ENCODE assay signal across 1 cellular context in the genomic region with DNA sequence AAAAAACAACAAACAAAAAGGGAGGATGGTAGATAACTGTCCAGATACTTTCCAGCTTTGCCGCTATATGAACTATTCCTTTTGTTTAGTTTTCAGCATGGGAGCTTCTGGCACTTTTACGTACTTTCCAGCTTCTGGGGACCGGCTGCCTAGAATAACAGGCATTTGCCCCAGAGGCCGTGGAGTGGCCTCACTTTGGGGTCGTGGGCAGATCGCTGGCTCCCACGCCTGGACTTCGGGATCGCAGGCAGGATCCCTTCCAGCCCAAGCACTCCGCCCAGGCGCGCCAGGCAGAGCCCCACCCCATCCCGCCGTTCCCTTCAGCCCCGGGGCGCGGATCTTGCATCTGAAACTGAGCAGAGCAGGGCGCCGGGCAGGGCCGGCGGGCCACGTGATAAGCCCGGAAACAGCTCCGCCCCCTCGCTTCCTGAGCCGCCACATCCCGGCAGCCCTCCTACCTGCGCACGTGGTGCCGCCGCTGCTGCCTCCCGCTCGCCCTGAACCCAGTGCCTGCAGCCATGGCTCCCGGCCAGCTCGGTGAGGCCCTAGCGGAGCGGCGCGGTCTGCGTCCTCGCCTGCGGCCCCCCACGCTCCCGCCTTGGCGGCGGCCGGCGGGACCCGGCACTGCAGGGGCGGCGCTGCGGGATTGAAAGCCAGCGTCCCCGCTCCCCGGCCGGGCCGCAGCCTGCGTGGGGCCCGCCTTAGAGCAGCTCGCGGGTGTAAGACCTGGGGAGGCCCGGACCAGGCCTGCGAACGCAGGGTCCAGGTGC.
A peak's percentile ranks its signal among the peaks of the same experiment; 100 is the strongest.
TF ChIP-seq lines count a peak whose summit lies in the region.

A gene (plus strand): TSS at position 435 of the 770 bp plus-strand sequence. CDS start 84 bp downstream, at position 519.

TF ChIP-seq in GM12878, 131 proteins besides CTCF, POLR2A, EP300 and RAD21 (continued from another document):
- TF ChIP-seq, protein P1, sequence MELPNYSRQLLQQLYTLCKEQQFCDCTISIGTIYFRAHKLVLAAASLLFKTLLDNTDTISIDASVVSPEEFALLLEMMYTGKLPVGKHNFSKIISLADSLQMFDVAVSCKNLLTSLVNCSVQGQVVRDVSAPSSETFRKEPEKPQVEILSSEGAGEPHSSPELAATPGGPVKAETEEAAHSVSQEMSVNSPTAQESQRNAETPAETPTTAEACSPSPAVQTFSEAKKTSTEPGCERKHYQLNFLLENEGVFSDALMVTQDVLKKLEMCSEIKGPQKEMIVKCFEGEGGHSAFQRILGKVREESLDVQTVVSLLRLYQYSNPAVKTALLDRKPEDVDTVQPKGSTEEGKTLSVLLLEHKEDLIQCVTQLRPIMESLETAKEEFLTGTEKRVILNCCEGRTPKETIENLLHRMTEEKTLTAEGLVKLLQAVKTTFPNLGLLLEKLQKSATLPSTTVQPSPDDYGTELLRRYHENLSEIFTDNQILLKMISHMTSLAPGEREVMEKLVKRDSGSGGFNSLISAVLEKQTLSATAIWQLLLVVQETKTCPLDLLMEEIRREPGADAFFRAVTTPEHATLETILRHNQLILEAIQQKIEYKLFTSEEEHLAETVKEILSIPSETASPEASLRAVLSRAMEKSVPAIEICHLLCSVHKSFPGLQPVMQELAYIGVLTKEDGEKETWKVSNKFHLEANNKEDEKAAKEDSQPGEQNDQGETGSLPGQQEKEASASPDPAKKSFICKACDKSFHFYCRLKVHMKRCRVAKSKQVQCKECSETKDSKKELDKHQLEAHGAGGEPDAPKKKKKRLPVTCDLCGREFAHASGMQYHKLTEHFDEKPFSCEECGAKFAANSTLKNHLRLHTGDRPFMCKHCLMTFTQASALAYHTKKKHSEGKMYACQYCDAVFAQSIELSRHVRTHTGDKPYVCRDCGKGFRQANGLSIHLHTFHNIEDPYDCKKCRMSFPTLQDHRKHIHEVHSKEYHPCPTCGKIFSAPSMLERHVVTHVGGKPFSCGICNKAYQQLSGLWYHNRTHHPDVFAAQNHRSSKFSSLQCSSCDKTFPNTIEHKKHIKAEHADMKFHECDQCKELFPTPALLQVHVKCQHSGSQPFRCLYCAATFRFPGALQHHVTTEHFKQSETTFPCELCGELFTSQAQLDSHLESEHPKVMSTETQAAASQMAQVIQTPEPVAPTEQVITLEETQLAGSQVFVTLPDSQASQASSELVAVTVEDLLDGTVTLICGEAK (IDR thresholded peaks at IDR 0.05; ENCODE audit: borderline replicate concordance): peak; percentile 47; the same call in 1 of the 2 replicates
- TF ChIP-seq NFIC (IDR thresholded peaks at IDR 0.05; ENCODE audit: low read depth, low read length) (no peak), TCF12 (IDR thresholded peaks at IDR 0.05; ENCODE audit: low read depth, low read length) (no peak), SPI1 (IDR thresholded peaks at IDR 0.05; ENCODE audit: borderline replicate concordance, insufficient read depth, low read depth, low read length) (no peak), SREBF2 (IDR thresholded peaks at IDR 0.05; ENCODE audit: low read length) (no peak), MEF2B (IDR thresholded peaks at IDR 0.05; ENCODE audit: partially characterized antibody, poor library complexity, severe bottlenecking) (peak; percentile 45), TARDBP (IDR thresholded peaks at IDR 0.05; ENCODE audit: borderline replicate concordance) (no peak), SMAD1 (IDR thresholded peaks at IDR 0.05; ENCODE audit: low read depth, partially characterized antibody) (peak; percentile 36), NRF1 (conservative IDR thresholded peaks at IDR 0.05; ENCODE audit: low read depth, low read length) (no peak), NR2C1 (IDR thresholded peaks at IDR 0.05) (no peak; the same call in 1 of the 2 replicates), STAT1 (conservative IDR thresholded peaks at IDR 0.05) (0 out of 2 replicates have a peak, but pooled peaks have one; percentile 33)
- TF ChIP-seq, protein P2, sequence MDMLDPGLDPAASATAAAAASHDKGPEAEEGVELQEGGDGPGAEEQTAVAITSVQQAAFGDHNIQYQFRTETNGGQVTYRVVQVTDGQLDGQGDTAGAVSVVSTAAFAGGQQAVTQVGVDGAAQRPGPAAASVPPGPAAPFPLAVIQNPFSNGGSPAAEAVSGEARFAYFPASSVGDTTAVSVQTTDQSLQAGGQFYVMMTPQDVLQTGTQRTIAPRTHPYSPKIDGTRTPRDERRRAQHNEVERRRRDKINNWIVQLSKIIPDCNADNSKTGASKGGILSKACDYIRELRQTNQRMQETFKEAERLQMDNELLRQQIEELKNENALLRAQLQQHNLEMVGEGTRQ (IDR thresholded peaks at IDR 0.05; ENCODE audit: borderline replicate concordance, low read depth, low read length): peak; percentile 89
- TF ChIP-seq, protein P3, sequence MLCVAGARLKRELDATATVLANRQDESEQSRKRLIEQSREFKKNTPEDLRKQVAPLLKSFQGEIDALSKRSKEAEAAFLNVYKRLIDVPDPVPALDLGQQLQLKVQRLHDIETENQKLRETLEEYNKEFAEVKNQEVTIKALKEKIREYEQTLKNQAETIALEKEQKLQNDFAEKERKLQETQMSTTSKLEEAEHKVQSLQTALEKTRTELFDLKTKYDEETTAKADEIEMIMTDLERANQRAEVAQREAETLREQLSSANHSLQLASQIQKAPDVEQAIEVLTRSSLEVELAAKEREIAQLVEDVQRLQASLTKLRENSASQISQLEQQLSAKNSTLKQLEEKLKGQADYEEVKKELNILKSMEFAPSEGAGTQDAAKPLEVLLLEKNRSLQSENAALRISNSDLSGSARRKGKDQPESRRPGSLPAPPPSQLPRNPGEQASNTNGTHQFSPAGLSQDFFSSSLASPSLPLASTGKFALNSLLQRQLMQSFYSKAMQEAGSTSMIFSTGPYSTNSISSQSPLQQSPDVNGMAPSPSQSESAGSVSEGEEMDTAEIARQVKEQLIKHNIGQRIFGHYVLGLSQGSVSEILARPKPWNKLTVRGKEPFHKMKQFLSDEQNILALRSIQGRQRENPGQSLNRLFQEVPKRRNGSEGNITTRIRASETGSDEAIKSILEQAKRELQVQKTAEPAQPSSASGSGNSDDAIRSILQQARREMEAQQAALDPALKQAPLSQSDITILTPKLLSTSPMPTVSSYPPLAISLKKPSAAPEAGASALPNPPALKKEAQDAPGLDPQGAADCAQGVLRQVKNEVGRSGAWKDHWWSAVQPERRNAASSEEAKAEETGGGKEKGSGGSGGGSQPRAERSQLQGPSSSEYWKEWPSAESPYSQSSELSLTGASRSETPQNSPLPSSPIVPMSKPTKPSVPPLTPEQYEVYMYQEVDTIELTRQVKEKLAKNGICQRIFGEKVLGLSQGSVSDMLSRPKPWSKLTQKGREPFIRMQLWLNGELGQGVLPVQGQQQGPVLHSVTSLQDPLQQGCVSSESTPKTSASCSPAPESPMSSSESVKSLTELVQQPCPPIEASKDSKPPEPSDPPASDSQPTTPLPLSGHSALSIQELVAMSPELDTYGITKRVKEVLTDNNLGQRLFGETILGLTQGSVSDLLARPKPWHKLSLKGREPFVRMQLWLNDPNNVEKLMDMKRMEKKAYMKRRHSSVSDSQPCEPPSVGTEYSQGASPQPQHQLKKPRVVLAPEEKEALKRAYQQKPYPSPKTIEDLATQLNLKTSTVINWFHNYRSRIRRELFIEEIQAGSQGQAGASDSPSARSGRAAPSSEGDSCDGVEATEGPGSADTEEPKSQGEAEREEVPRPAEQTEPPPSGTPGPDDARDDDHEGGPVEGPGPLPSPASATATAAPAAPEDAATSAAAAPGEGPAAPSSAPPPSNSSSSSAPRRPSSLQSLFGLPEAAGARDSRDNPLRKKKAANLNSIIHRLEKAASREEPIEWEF (IDR thresholded peaks at IDR 0.05; ENCODE audit: insufficient replicate concordance, low read depth, low read length): no peak
TF ChIP-seq in GM12878: peak in this region for 54.
